ENCODE assay signal across 40 cellular contexts in genomic region chr19:44544031-44544430, GRCh38. TPM values are rescaled to one million over a fixed set of nuclear protein-coding genes. Genes with fewer than 3 reads are reported as not detected.
"Had no signal": no experiment of that assay in that cellular context is flagged by ENCODE, and none has a peak within 500 bp of the region (broad histone marks: within the 10 kb centered on the region; RNA-seq: fewer than 3 reads in every experiment).

No MANE protein-coding gene starts in this region.

- H3K27me3 Mint-ChIP-seq: activated CD4-positive, alpha-beta memory T cell treated with anti-CD3 and anti-CD28 coated beads, Interleukin-2, amount 10 ng/mL, durations not matched to agents 7 days and 5 days; activated CD4-positive, alpha-beta T cell treated with anti-CD3 and anti-CD28 coated beads, Interleukin-2, amount 10 ng/mL, durations not matched to agents 7 days and 5 days; activated CD8-positive, alpha-beta memory T cell treated with anti-CD3 and anti-CD28 coated beads, Interleukin-2, amount 10 ng/mL, durations not matched to agents 7 days and 5 days; activated naive CD4-positive, alpha-beta T cell treated with anti-CD3 and anti-CD28 coated beads, Interleukin-2, amount 10 ng/mL, durations not matched to agents 7 days and 5 days had no signal

- H3K36me3 ChIP-seq: ascending aorta, cardiac muscle cell, WERI-Rb-1 had no signal

- H3K27me3 ChIP-seq: ascending aorta, cardiac muscle cell had no signal

- H3K36me3 Mint-ChIP-seq: activated CD8-positive, alpha-beta memory T cell treated with anti-CD3 and anti-CD28 coated beads, Interleukin-2, amount 10 ng/mL, durations not matched to agents 7 days and 5 days; activated naive CD4-positive, alpha-beta T cell treated with anti-CD3 and anti-CD28 coated beads, Interleukin-2, amount 10 ng/mL, durations not matched to agents 7 days and 5 days; activated naive CD8-positive, alpha-beta T cell; activated naive CD8-positive, alpha-beta T cell treated with anti-CD3 and anti-CD28 coated beads, Interleukin-2, amount 10 ng/mL, durations not matched to agents 7 days and 5 days; brain had no signal

- H3K4me3 Mint-ChIP-seq: activated CD4-positive, alpha-beta memory T cell treated with anti-CD3 and anti-CD28 coated beads, Interleukin-2, amount 10 ng/mL, durations not matched to agents 7 days and 5 days; activated CD4-positive, alpha-beta T cell treated with anti-CD3 and anti-CD28 coated beads for 36 hours; activated CD4-positive, alpha-beta T cell treated with anti-CD3 and anti-CD28 coated beads, Interleukin-2, amount 10 ng/mL, durations not matched to agents 7 days and 5 days; activated CD8-positive, alpha-beta memory T cell treated with anti-CD3 and anti-CD28 coated beads, Interleukin-2, amount 10 ng/mL, durations not matched to agents 7 days and 5 days; activated CD8-positive, alpha-beta T cell treated with anti-CD3 and anti-CD28 coated beads, Interleukin-2, amount 10 ng/mL, durations not matched to agents 7 days and 5 days; activated naive CD4-positive, alpha-beta T cell treated with anti-CD3 and anti-CD28 coated beads, Interleukin-2, amount 10 ng/mL, durations not matched to agents 7 days and 5 days; activated naive CD4-positive, alpha-beta T cell treated with anti-CD3 and anti-CD28 coated beads, Interleukin-2, amount 50 U/mL, for 24 hours; activated naive CD8-positive, alpha-beta T cell; activated naive CD8-positive, alpha-beta T cell treated with anti-CD3 and anti-CD28 coated beads, Interleukin-2, amount 10 ng/mL, durations not matched to agents 7 days and 5 days; activated naive CD8-positive, alpha-beta T cell treated with anti-CD3 and anti-CD28 coated beads, Interleukin-2, amount 50 U/mL, for 24 hours; activated T-cell treated with anti-CD3 and anti-CD28 coated beads, Interleukin-2, amount 50 U/mL, for 24 hours; brain; central memory CD8-positive, alpha-beta T cell; T-helper 1 cell treated with Interleukin-12 subunit alpha and Interleukin-12 subunit beta and Interleukin-4 antibody, amounts not matched to agents 30 μg/mL and 1 μg/mL, for 36 hours; T-helper 2 cell treated with Interferon-gamma antibody and Interleukin-4, amounts not matched to agents 5 μg/mL and 100 μg/mL, for 36 hours; WTC11 had no signal

- H3K27ac ChIP-seq: ascending aorta, cardiac muscle cell, WERI-Rb-1 had no signal

- H3K27ac Mint-ChIP-seq: activated CD4-positive, alpha-beta memory T cell treated with anti-CD3 and anti-CD28 coated beads, Interleukin-2, amount 10 ng/mL, durations not matched to agents 7 days and 5 days; activated CD4-positive, alpha-beta T cell treated with anti-CD3 and anti-CD28 coated beads for 36 hours; activated CD4-positive, alpha-beta T cell treated with anti-CD3 and anti-CD28 coated beads, Interleukin-2, amount 10 ng/mL, durations not matched to agents 7 days and 5 days; activated CD8-positive, alpha-beta memory T cell treated with anti-CD3 and anti-CD28 coated beads, Interleukin-2, amount 10 ng/mL, durations not matched to agents 7 days and 5 days; activated CD8-positive, alpha-beta T cell treated with anti-CD3 and anti-CD28 coated beads, Interleukin-2, amount 10 ng/mL, durations not matched to agents 7 days and 5 days; activated naive CD4-positive, alpha-beta T cell treated with anti-CD3 and anti-CD28 coated beads, Interleukin-2, amount 10 ng/mL, durations not matched to agents 7 days and 5 days; activated naive CD4-positive, alpha-beta T cell treated with anti-CD3 and anti-CD28 coated beads, Interleukin-2, amount 50 U/mL, for 24 hours; activated naive CD8-positive, alpha-beta T cell; activated naive CD8-positive, alpha-beta T cell treated with anti-CD3 and anti-CD28 coated beads, Interleukin-2, amount 10 ng/mL, durations not matched to agents 7 days and 5 days; activated naive CD8-positive, alpha-beta T cell treated with anti-CD3 and anti-CD28 coated beads, Interleukin-2, amount 50 U/mL, for 24 hours; activated T-cell treated with anti-CD3 and anti-CD28 coated beads, Interleukin-2, amount 50 U/mL, for 24 hours; activated T-helper 2 cell treated with anti-CD3 and anti-CD28 coated beads, Interferon-gamma antibody, Interleukin-2, Interleukin-4, amounts not matched to agents 10 μg/mL and 5 μg/mL and 100 μg/mL, durations not matched to agents 14 hours and 24 hours and 36 hours; brain; T-helper 1 cell treated with Interleukin-12 subunit alpha and Interleukin-12 subunit beta and Interleukin-4 antibody, amounts not matched to agents 30 μg/mL and 1 μg/mL, for 36 hours; T-helper 2 cell treated with Interferon-gamma antibody and Interleukin-4, amounts not matched to agents 5 μg/mL and 100 μg/mL, for 36 hours; WTC11 had no signal

- ATAC-seq: activated CD4-positive, alpha-beta T cell treated with anti-CD3 and anti-CD28 coated beads for 36 hours; activated CD4-positive, CD25-positive, alpha-beta regulatory T cell treated with anti-CD3 and anti-CD28 coated beads, Interleukin-2, amount 50 U/mL, for 24 hours; activated CD8-positive, alpha-beta memory T cell treated with anti-CD3 and anti-CD28 coated beads, Interleukin-2, amount 10 ng/mL, durations not matched to agents 7 days and 5 days; activated CD8-positive, alpha-beta T cell treated with anti-CD3 and anti-CD28 coated beads, Interleukin-2, amount 10 ng/mL, durations not matched to agents 7 days and 5 days; activated naive CD8-positive, alpha-beta T cell treated with anti-CD3 and anti-CD28 coated beads, Interleukin-2, amount 50 U/mL, for 24 hours; WTC11 had no signal

- DNase-seq: activated CD4-positive, alpha-beta memory T cell treated with anti-CD3 and anti-CD28 coated beads, Interleukin-2, amount 10 ng/mL, durations not matched to agents 7 days and 5 days; activated CD4-positive, alpha-beta T cell treated with anti-CD3 and anti-CD28 coated beads for 1 hour; activated CD4-positive, alpha-beta T cell treated with anti-CD3 and anti-CD28 coated beads for 36 hours; activated CD4-positive, alpha-beta T cell treated with anti-CD3 and anti-CD28 coated beads for 48 hours; activated CD4-positive, alpha-beta T cell treated with anti-CD3 and anti-CD28 coated beads, Interleukin-2, amount 10 ng/mL, durations not matched to agents 7 days and 5 days; activated CD4-positive, alpha-beta T cell treated with anti-CD3 and anti-CD28 coated beads, Interleukin-2, amount 50 U/mL, for 48 hours; activated CD4-positive, CD25-positive, alpha-beta regulatory T cell; activated CD8-positive, alpha-beta memory T cell treated with anti-CD3 and anti-CD28 coated beads for 24 hours; activated CD8-positive, alpha-beta memory T cell treated with anti-CD3 and anti-CD28 coated beads, Interleukin-2, amount 10 ng/mL, durations not matched to agents 7 days and 5 days; activated CD8-positive, alpha-beta memory T cell treated with anti-CD3 and anti-CD28 coated beads, Interleukin-2, amount 50 U/mL, for 48 hours; activated CD8-positive, alpha-beta T cell treated with anti-CD3 and anti-CD28 coated beads, Interleukin-2, amount 10 ng/mL, durations not matched to agents 7 days and 5 days; activated effector memory CD4-positive, alpha-beta T cell treated with Interleukin-2 at 50 U/mL for 16 hours; activated gamma-delta T cell; activated naive CD4-positive, alpha-beta T cell treated with anti-CD3 and anti-CD28 coated beads, Interleukin-2, amount 10 ng/mL, durations not matched to agents 7 days and 5 days; activated naive CD4-positive, alpha-beta T cell treated with Interleukin-2 at 50 U/mL for 16 hours; activated naive CD8-positive, alpha-beta T cell treated with anti-CD3 and anti-CD28 coated beads, Interleukin-2, amount 10 ng/mL, durations not matched to agents 7 days and 5 days; activated naive CD8-positive, alpha-beta T cell treated with anti-CD3 and anti-CD28 coated beads, Interleukin-2, amount 50 U/mL, for 24 hours; activated T-cell treated with anti-CD3 and anti-CD28 coated beads, Interleukin-2, amount 50 U/mL, for 24 hours; activated T-cell treated with anti-CD3 and anti-CD28 coated beads, Interleukin-2, amount 50 U/mL, for 48 hours; amygdala; anterior cingulate cortex; caudate nucleus; cerebellar nuclear complex; T-helper 1 cell; T-helper 2 cell; T-helper 9 cell had no signal

- H3K4me1 Mint-ChIP-seq: activated CD4-positive, alpha-beta memory T cell treated with anti-CD3 and anti-CD28 coated beads, Interleukin-2, amount 10 ng/mL, durations not matched to agents 7 days and 5 days; activated CD4-positive, alpha-beta T cell treated with anti-CD3 and anti-CD28 coated beads for 36 hours; activated CD4-positive, alpha-beta T cell treated with anti-CD3 and anti-CD28 coated beads, Interleukin-2, amount 10 ng/mL, durations not matched to agents 7 days and 5 days; activated CD8-positive, alpha-beta memory T cell treated with anti-CD3 and anti-CD28 coated beads, Interleukin-2, amount 10 ng/mL, durations not matched to agents 7 days and 5 days; activated naive CD4-positive, alpha-beta T cell treated with anti-CD3 and anti-CD28 coated beads, Interleukin-2, amount 10 ng/mL, durations not matched to agents 7 days and 5 days; activated naive CD4-positive, alpha-beta T cell treated with anti-CD3 and anti-CD28 coated beads, Interleukin-2, amount 50 U/mL, for 24 hours; activated naive CD8-positive, alpha-beta T cell treated with anti-CD3 and anti-CD28 coated beads, Interleukin-2, amount 10 ng/mL, durations not matched to agents 7 days and 5 days; activated naive CD8-positive, alpha-beta T cell treated with anti-CD3 and anti-CD28 coated beads, Interleukin-2, amount 50 U/mL, for 24 hours; brain; central memory CD8-positive, alpha-beta T cell; WTC11 had no signal

- H3K4me3 ChIP-seq: ascending aorta, cardiac muscle cell had no signal

- H3K4me1 ChIP-seq: ascending aorta had no signal

- H3K9me3 ChIP-seq: ascending aorta had no signal

RNA-seq across cellular contexts. Expression of gene CEACAM20, which starts 14.6 kb away (rescaled TPM):
- total RNA-seq: activated CD4-positive, alpha-beta memory T cell treated with anti-CD3 and anti-CD28 coated beads, Interleukin-2, amount 10 ng/mL, durations not matched to agents 7 days and 5 days; activated CD4-positive, alpha-beta T cell treated with anti-CD3 and anti-CD28 coated beads for 36 hours; activated CD4-positive, alpha-beta T cell treated with anti-CD3 and anti-CD28 coated beads, Interleukin-2, amount 10 ng/mL, durations not matched to agents 7 days and 5 days; activated CD8-positive, alpha-beta memory T cell treated with anti-CD3 and anti-CD28 coated beads, Interleukin-2, amount 10 ng/mL, durations not matched to agents 7 days and 5 days; activated CD8-positive, alpha-beta T cell treated with anti-CD3 and anti-CD28 coated beads, Interleukin-2, amount 10 ng/mL, durations not matched to agents 7 days and 5 days; activated naive CD8-positive, alpha-beta T cell treated with anti-CD3 and anti-CD28 coated beads, Interleukin-2, amount 10 ng/mL, durations not matched to agents 7 days and 5 days; activated T-helper 2 cell treated with anti-CD3 and anti-CD28 coated beads, Interferon-gamma antibody, Interleukin-2, Interleukin-4, amounts not matched to agents 10 μg/mL and 5 μg/mL and 100 μg/mL, durations not matched to agents 14 hours and 24 hours and 36 hours; ascending aorta; bronchial epithelial cell; cardiac muscle cell; WTC11 had no signal
- polyA plus RNA-seq: adipose tissue, cardiac muscle cell had no signal
